Comparison of ENCODE assay signal across 30 cellular contexts in genomic region chr2:16308816-16309215, GRCh38.
"Had no signal": no experiment of that assay in that cellular context is flagged by ENCODE, and none has a peak within 500 bp of the region (broad histone marks: within the 10 kb centered on the region; RNA-seq: fewer than 3 reads in every experiment).

No MANE protein-coding gene starts in this region.

- DNase-seq: activated B cell treated with CpG ODN at 0.5 μM for 24 hours; activated CD4-positive, alpha-beta memory T cell treated with anti-CD3 and anti-CD28 coated beads for 36 hours; activated CD4-positive, alpha-beta memory T cell treated with anti-CD3 and anti-CD28 coated beads, Interleukin-2, amount 10 ng/mL, durations not matched to agents 7 days and 5 days; activated CD4-positive, alpha-beta T cell treated with anti-CD3 and anti-CD28 coated beads for 1 hour; activated CD4-positive, alpha-beta T cell treated with anti-CD3 and anti-CD28 coated beads for 36 hours; activated CD4-positive, alpha-beta T cell treated with anti-CD3 and anti-CD28 coated beads for 4 hours; activated CD4-positive, alpha-beta T cell treated with anti-CD3 and anti-CD28 coated beads for 48 hours; activated CD4-positive, alpha-beta T cell treated with anti-CD3 and anti-CD28 coated beads, Interleukin-2, amount 10 ng/mL, durations not matched to agents 24 days and 14 days; activated CD4-positive, alpha-beta T cell treated with anti-CD3 and anti-CD28 coated beads, Interleukin-2, amount 10 ng/mL, durations not matched to agents 7 days and 5 days; activated CD4-positive, alpha-beta T cell treated with anti-CD3 and anti-CD28 coated beads, Interleukin-2, amount 50 U/mL, for 1 hour; activated CD4-positive, alpha-beta T cell treated with anti-CD3 and anti-CD28 coated beads, Interleukin-2, amount 50 U/mL, for 4 hours; activated CD4-positive, CD25-positive, alpha-beta regulatory T cell; activated CD4-positive, CD25-positive, alpha-beta regulatory T cell treated with anti-CD3 and anti-CD28 coated beads, Interleukin-2, amount 50 U/mL, for 72 hours; activated CD8-positive, alpha-beta memory T cell treated with anti-CD3 and anti-CD28 coated beads for 24 hours; activated CD8-positive, alpha-beta memory T cell treated with anti-CD3 and anti-CD28 coated beads, Interleukin-2, amount 10 ng/mL, durations not matched to agents 7 days and 5 days; activated CD8-positive, alpha-beta memory T cell treated with anti-CD3 and anti-CD28 coated beads, Interleukin-2, amount 50 U/mL, for 4 hours; activated CD8-positive, alpha-beta memory T cell treated with anti-CD3 and anti-CD28 coated beads, Interleukin-2, amount 50 U/mL, for 48 hours; activated CD8-positive, alpha-beta T cell treated with anti-CD3 and anti-CD28 coated beads for 36 hours; activated CD8-positive, alpha-beta T cell treated with anti-CD3 and anti-CD28 coated beads, Interleukin-2, amount 10 ng/mL, durations not matched to agents 7 days and 5 days; activated T-cell treated with anti-CD3 and anti-CD28 coated beads for 4 hours; activated T-cell treated with anti-CD3 and anti-CD28 coated beads, Interleukin-2, amount 50 U/mL, for 1 hour; T-cell; T-helper 1 cell; T-helper 17 cell; T-helper 2 cell; T-helper 9 cell; T1000; WERI-Rb-1 had no signal

- H3K36me3 ChIP-seq: WERI-Rb-1 had no signal

- FAIRE-seq: TTC549 had no signal

- H3K27ac ChIP-seq: VCaP, WERI-Rb-1 had no signal
